1 cellular context compared by ENCODE assay signal in the genomic region with DNA sequence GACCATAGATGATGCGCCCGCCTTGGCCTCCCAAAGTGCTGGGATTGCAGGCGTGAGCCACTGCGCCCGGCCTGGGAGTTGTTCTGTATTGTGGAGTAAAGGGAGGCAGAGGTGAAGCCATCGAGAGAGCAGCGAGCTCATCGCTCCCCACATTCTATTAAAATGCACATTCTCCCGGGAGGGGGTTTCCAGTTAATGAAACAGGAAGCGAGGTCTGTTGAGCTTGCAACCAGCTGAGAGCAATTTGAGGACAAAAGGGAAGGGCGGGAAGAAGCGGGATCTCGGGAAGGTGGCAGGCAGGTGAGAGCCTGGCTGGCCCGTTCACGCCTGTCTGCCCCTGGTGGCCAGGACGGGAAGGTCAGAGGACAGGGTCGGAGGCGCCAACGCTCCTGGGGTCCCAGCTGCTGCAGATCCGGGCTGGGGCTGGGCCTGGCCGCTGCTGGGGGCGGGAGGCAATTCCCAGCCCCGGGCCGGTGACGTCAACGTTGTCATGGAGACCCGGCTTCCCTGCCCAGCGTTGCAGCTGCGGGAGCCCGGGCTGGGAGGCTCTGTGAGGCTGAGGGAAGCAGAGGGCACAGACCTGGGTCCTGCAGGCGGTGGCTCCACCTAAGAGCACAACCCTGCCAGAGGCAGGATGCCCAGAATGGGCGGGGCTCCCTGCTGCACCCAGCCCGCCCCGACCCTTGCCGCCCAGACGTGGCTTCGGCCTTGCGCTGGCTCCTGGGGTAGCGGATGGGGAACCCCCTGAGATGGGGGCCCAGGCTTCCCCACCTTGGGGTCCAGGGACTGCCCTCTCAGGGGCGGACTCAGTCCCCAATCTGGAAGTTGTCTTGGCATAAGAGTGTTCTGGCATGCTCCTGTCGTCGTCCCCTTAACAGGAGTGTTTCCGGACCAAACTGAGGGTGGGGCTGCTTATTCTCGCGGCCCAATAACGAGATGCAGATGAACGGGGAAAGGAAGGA.
TF ChIP-seq lines count a peak whose summit lies in the region.

No MANE protein-coding gene starts in this region.

TF ChIP-seq in HepG2, 621 proteins besides CTCF, POLR2A, EP300 and RAD21 (continued from another document):
- TF ChIP-seq, protein P1, sequence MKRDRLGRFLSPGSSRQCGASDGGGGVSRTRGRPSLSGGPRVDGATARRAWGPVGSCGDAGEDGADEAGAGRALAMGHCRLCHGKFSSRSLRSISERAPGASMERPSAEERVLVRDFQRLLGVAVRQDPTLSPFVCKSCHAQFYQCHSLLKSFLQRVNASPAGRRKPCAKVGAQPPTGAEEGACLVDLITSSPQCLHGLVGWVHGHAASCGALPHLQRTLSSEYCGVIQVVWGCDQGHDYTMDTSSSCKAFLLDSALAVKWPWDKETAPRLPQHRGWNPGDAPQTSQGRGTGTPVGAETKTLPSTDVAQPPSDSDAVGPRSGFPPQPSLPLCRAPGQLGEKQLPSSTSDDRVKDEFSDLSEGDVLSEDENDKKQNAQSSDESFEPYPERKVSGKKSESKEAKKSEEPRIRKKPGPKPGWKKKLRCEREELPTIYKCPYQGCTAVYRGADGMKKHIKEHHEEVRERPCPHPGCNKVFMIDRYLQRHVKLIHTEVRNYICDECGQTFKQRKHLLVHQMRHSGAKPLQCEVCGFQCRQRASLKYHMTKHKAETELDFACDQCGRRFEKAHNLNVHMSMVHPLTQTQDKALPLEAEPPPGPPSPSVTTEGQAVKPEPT (CRISPR knock-in tag; IDR thresholded peaks at IDR 0.05; ENCODE audit: low read depth) = 0 out of 2 replicates have a peak, but pooled peaks have one; percentile 55
- peak; percentile 78; the same call in 1 of the 2 replicates for TF ChIP-seq ZBTB7B (CRISPR knock-in tag; IDR thresholded peaks at IDR 0.05)
- TF ChIP-seq, protein P2, sequence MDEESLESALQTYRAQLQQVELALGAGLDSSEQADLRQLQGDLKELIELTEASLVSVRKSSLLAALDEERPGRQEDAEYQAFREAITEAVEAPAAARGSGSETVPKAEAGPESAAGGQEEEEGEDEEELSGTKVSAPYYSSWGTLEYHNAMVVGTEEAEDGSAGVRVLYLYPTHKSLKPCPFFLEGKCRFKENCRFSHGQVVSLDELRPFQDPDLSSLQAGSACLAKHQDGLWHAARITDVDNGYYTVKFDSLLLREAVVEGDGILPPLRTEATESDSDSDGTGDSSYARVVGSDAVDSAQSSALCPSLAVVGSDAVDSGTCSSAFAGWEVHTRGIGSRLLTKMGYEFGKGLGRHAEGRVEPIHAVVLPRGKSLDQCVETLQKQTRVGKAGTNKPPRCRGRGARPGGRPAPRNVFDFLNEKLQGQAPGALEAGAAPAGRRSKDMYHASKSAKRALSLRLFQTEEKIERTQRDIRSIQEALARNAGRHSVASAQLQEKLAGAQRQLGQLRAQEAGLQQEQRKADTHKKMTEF (CRISPR knock-in tag; IDR thresholded peaks at IDR 0.05) = 0 out of 2 replicates have a peak, but pooled peaks have one; percentile 59
- TF ChIP-seq TAF1 (CRISPR knock-in tag; IDR thresholded peaks at IDR 0.05) = no peak
- TF ChIP-seq, protein P3, sequence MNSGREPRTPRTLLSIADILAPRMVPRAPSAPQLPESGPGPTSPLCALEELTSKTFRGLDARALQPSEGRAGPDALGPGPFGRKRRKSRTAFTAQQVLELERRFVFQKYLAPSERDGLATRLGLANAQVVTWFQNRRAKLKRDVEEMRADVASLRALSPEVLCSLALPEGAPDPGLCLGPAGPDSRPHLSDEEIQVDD (CRISPR knock-in tag; IDR thresholded peaks at IDR 0.05; ENCODE audit: borderline replicate concordance) = no peak
- peak; percentile 58 for TF ChIP-seq MYC (CRISPR knock-in tag; IDR thresholded peaks at IDR 0.05; ENCODE audit: borderline replicate concordance)
TF ChIP-seq in HepG2: peak in this region for 113.
